25 cellular contexts compared by ENCODE assay signal in genomic region chr1:224850446-224850845, GRCh38.
DNase-seq lines count a peak whose midpoint lies in the region; ATAC-seq, FAIRE-seq and TF ChIP-seq lines count a peak whose summit lies in the region.
"Had no signal": no experiment of that assay in that cellular context is flagged by ENCODE, and none has a peak within 500 bp of the region (broad histone marks: within the 10 kb centered on the region; RNA-seq: fewer than 3 reads in every experiment).

No MANE protein-coding gene starts in this region.

- H3K23me2 ChIP-seq in H1 (ENCODE audit: low read depth, low read length), result no peaks in the 10 kb centered on the region

- H3K4me1 Mint-ChIP-seq in WTC11, result peaks cover 41% of the 10 kb centered on the region
- H3K4me1 Mint-ChIP-seq: CD14-positive monocyte; CD4-positive, CD25-positive, alpha-beta regulatory T cell; CD8-positive, alpha-beta memory T cell had no signal

- DNase-seq in H1 (ENCODE audit: low read depth in 1 of 2, low spot score in 2 of 2), result no peak
- DNase-seq in WTC11 (ENCODE audit: low spot score), result no peak
- no peak for DNase-seq in spleen
- DNase-seq in Right ventricle myocardium inferior (ENCODE audit: missing footprints), result no peak
- DNase-seq: 8988T; ACHN; BE2C; CD4-positive, alpha-beta memory T cell; CD4-positive, CD25-positive, alpha-beta regulatory T cell; CD8-positive, alpha-beta memory T cell; COR-L47; DMS 273 treated with DMSO at 0.1 percent for 48 hours; DMS153; DMS53; DMS79; DND-41; EL; GDM1 had no signal

- POLR2A ChIA-PET in H1 (lab: Charles Lee; ENCODE audit: partially characterized antibody) (interaction anchor here (0.6 kb wide), 1 partner anchor 40 kb away, joined by 3 read pairs; no protein-coding TSS in a partner anchor), WTC11 (lab: Charles Lee) (no interaction called here)

- intact Hi-C loops in spleen (cut with DNase I; ENCODE audit: low total_unique reads), result loop anchor here (5.0 kb wide), 1 partner anchor 338 kb away; no protein-coding TSS in a partner anchor
- intact Hi-C loops in Right ventricle myocardium inferior (cut with DNase I), result loop anchor here (5.0 kb wide), 1 partner anchor 208 kb away; no protein-coding TSS in a partner anchor

- H3K27ac Mint-ChIP-seq in WTC11, result no peak overlapping the region
- H3K27ac Mint-ChIP-seq: CD14-positive monocyte; CD4-positive, alpha-beta memory T cell; CD4-positive, CD25-positive, alpha-beta regulatory T cell; CD8-positive, alpha-beta memory T cell had no signal

- H4K20me1 ChIP-seq in H1 (replicated peaks in 1 of 2; ENCODE audit: control insufficient read depth in 1 of 2, insufficient read depth in 2 of 2, low read length in 2 of 2), result no peaks in the 10 kb centered on the region
- H4K20me1 ChIP-seq: BLaER1 had no signal

- peak overlapping the region; percentile 57; the same call in 1 of the 2 replicates for H2BK20ac ChIP-seq in H1 (ENCODE audit: low read length)

- no peak for FAIRE-seq in H1 (lab: Jason Lieb, UNC)
- FAIRE-seq: A204.1, GM12878, GM12892, GM18507 had no signal

- no peaks in the 10 kb centered on the region; the same call in 1 of the 2 replicates for H3K27me3 Mint-ChIP-seq in WTC11 (ENCODE audit: low read depth)
- H3K27me3 Mint-ChIP-seq: CD4-positive, CD25-positive, alpha-beta regulatory T cell had no signal

- no peak overlapping the region for H2AFZ ChIP-seq in H1 (ENCODE audit: low read length)

- H3K4ac ChIP-seq in H1 (replicated peaks; ENCODE audit: insufficient read length, low read depth, low read length), result no peak overlapping the region

- no peaks in the 10 kb centered on the region for H3K79me2 ChIP-seq in H1 (ENCODE audit: control insufficient read depth in 1 of 2, insufficient read depth in 2 of 2, low read length in 2 of 2)

- peaks cover 14% of the 10 kb centered on the region for H3K36me3 Mint-ChIP-seq in WTC11
- H3K36me3 Mint-ChIP-seq: CD14-positive monocyte; CD4-positive, alpha-beta memory T cell; CD4-positive, CD25-positive, alpha-beta regulatory T cell; CD8-positive, alpha-beta memory T cell had no signal

- H3K4me3 ChIP-seq in H1 (ENCODE audit: extremely low read depth in 1 of 4, insufficient read depth in 2 of 4, low read depth in 3 of 4, low read length in 4 of 4), result no peak overlapping the region
- no peak overlapping the region for H3K4me3 ChIP-seq in spleen
- H3K4me3 ChIP-seq: BLaER1, GM12878 had no signal

- H3K9me3 Mint-ChIP-seq in WTC11, result peaks cover 29% of the 10 kb centered on the region
- H3K9me3 Mint-ChIP-seq: CD4-positive, alpha-beta memory T cell; CD8-positive, alpha-beta memory T cell had no signal

- WGBS in H1 (ENCODE audit: extremely low coverage in 1 of 2, insufficient coverage in 1 of 2, insufficient read length in 1 of 2, insufficient replicate concordance in 2 of 2, low coverage in 1 of 2, low lambda C conversion rate in 2 of 2, missing lambda C conversion rate in 1 of 2), 2 experiments, result 100% methylated on average over 2 of the region's 2 CpGs; no CpG with 5 or more reads in 1 of the 2 experiments
- 71 to 97% (median 92%) methylated on average over 2 of the region's 2 CpGs for WGBS in spleen, 5 donors

- H3K56ac ChIP-seq in H1 (replicated peaks; ENCODE audit: insufficient read length, low read depth, low read length), result no peak overlapping the region

- no peak overlapping the region for H2BK15ac ChIP-seq in H1 (ENCODE audit: low read length)

- TF ChIP-seq EP300 in H1 (IDR thresholded peaks at IDR 0.05; ENCODE audit: borderline replicate concordance in 1 of 2, low read depth in 2 of 2, low read length in 2 of 2), result no peak

- H3K4me1 ChIP-seq in H1 (replicated peaks in 1 of 4; ENCODE audit: control insufficient read depth in 3 of 4, insufficient read depth in 4 of 4, low read length in 3 of 4) (peaks cover 3 to 8% (median 7%) of the 10 kb centered on the region in 4 experiments), spleen (no peaks in the 10 kb centered on the region)
- H3K4me1 ChIP-seq: BE2C, BLaER1 had no signal

- ATAC-seq in WTC11, result no peak
- no peak for ATAC-seq in Right ventricle myocardium inferior

- H3K9ac ChIP-seq in H1 (replicated peaks in 1 of 4; ENCODE audit: extremely low read depth in 1 of 4, low read depth in 3 of 4, low read length in 3 of 4), result no peak overlapping the region
- H3K9ac ChIP-seq: BLaER1 had no signal

- no peak for TF ChIP-seq POLR2A in H1 (IDR thresholded peaks at IDR 0.05; ENCODE audit: control extremely low read depth in 1 of 2, low read depth in 2 of 2, low read length in 2 of 2)
- no peak for TF ChIP-seq POLR2A in spleen (IDR thresholded peaks at IDR 0.05)

- TF ChIP-seq CTCF in H1 (IDR thresholded peaks at IDR 0.05; ENCODE audit: control extremely low read depth in 1 of 3, insufficient read depth in 1 of 3, low read depth in 1 of 3, low read length in 3 of 3) (no peak), WTC11 (IDR thresholded peaks at IDR 0.05) (no peak), spleen (IDR thresholded peaks at IDR 0.05 in 8 of 11, conservative IDR thresholded peaks at IDR 0.05 in 3 of 11) (no peak)

- H2AK5ac ChIP-seq in H1 (ENCODE audit: low read depth, low read length), result no peak overlapping the region

- no peak overlapping the region for H2BK12ac ChIP-seq in H1 (ENCODE audit: low read depth, low read length)

- H3K27me3 ChIP-seq in H1 (replicated peaks in 1 of 4; ENCODE audit: control insufficient read depth in 3 of 4, extremely low read depth in 1 of 4, insufficient read depth in 3 of 4, low read length in 3 of 4), result no peaks in the 10 kb centered on the region
- peaks cover 0 to 8% (median 0%) of the 10 kb centered on the region in 7 donors for H3K27me3 ChIP-seq in spleen (replicated peaks in 1 of 7)
- H3K27me3 ChIP-seq: BE2C, BLaER1 had no signal

- H3K4me3 Mint-ChIP-seq in WTC11, result no peak overlapping the region
- H3K4me3 Mint-ChIP-seq: CD14-positive monocyte; CD4-positive, alpha-beta memory T cell; CD4-positive, CD25-positive, alpha-beta regulatory T cell; CD8-positive, alpha-beta memory T cell had no signal

- H2BK5ac ChIP-seq in H1 (ENCODE audit: low read depth, low read length), result no peak overlapping the region

- no peak overlapping the region for H3K18ac ChIP-seq in H1 (ENCODE audit: extremely low read depth, low read length)

- H3K27ac ChIP-seq in KOPT-K1 (ENCODE audit: low read depth, low read length, poor library complexity, severe bottlenecking) (peak overlapping the region; percentile 3), H1 (ENCODE audit: low read depth, low read length) (no peak overlapping the region), spleen (no peak overlapping the region)
- H3K27ac ChIP-seq: BLaER1 had no signal

- H3K23ac ChIP-seq in H1 (ENCODE audit: insufficient read length), result no peak overlapping the region

- H3K79me1 ChIP-seq in H1 (ENCODE audit: low read depth, low read length), result no peaks in the 10 kb centered on the region

- H4K91ac ChIP-seq in H1 (replicated peaks; ENCODE audit: insufficient read length, low read length), result no peak overlapping the region

- no peak for TF ChIP-seq RAD21 in H1 (IDR thresholded peaks at IDR 0.05 in 1 of 2, conservative IDR thresholded peaks at IDR 0.05 in 1 of 2; ENCODE audit: low read depth in 2 of 2, low read length in 2 of 2)

- H3K4me2 ChIP-seq in H1 (ENCODE audit: insufficient read depth in 1 of 2, low read depth in 2 of 2, low read length in 2 of 2), result no peak overlapping the region
- H3K4me2 ChIP-seq: BLaER1 had no signal

- no peak overlapping the region for H3K14ac ChIP-seq in H1 (ENCODE audit: insufficient read length)

- H3K36me3 ChIP-seq in KOPT-K1 (ENCODE audit: insufficient read depth, low read length) (no peaks in the 10 kb centered on the region), H1 (ENCODE audit: control insufficient read depth in 2 of 4, insufficient read depth in 4 of 4, low read length in 3 of 4) (no peaks in the 10 kb centered on the region), spleen (no peaks in the 10 kb centered on the region)
- H3K36me3 ChIP-seq: BE2C, BLaER1 had no signal

- CTCF ChIA-PET in H1 (lab: Charles Lee; ENCODE audit: partially characterized antibody) (interaction anchor here (0.8 to 10.9 kb wide), 56 partner anchors 12 to 394 kb away, joined by 3 to 236 read pairs (median 8); partner anchors contain the start of gene CNIH3), WTC11 (lab: Charles Lee) (interaction anchor here (1.0 to 7.9 kb wide), 26 partner anchors 10 to 338 kb away, joined by 3 to 131 read pairs (median 9); no protein-coding TSS in a partner anchor)

- H3K9me3 ChIP-seq in KOPT-K1 (ENCODE audit: insufficient read depth, low read length, poor library complexity, severe bottlenecking), result no peaks in the 10 kb centered on the region
- H3K9me3 ChIP-seq in H1 (ENCODE audit: insufficient read depth in 2 of 2, low read depth in 1 of 2, low read length in 1 of 2), result peaks cover 4% of the 10 kb centered on the region in 2 experiments; a peak in 2 of 4 replicates
- H3K9me3 ChIP-seq in spleen, result no peaks in the 10 kb centered on the region
- H3K9me3 ChIP-seq: BE2C, BLaER1 had no signal

- H4K5ac ChIP-seq in H1 (ENCODE audit: insufficient read length, low read depth, low read length), result no peak overlapping the region

- no peak overlapping the region for H4K8ac ChIP-seq in H1 (ENCODE audit: extremely low read depth, insufficient read depth, low read length)

- no peak overlapping the region for H2BK120ac ChIP-seq in H1 (replicated peaks; ENCODE audit: low read depth, low read length)

TF ChIP-seq in H1, 55 proteins besides CTCF, POLR2A, EP300 and RAD21 (continues in another document):
- no peak for TF ChIP-seq USF2 (IDR thresholded peaks at IDR 0.05; ENCODE audit: low read length)
- no peak for TF ChIP-seq GTF2F1 (IDR thresholded peaks at IDR 0.05; ENCODE audit: borderline replicate concordance, low read depth, low read length)
- TF ChIP-seq TAF1 (IDR thresholded peaks at IDR 0.05; ENCODE audit: low read depth, low read length), result no peak
